ENCODE assay signal across 8 cellular contexts in genomic region chr11:112016765-112017356, GRCh38. TPM values are rescaled to one million over a fixed set of nuclear protein-coding genes. Genes with fewer than 3 reads are reported as not detected.
DNase-seq lines count a peak whose midpoint lies in the region; ATAC-seq, FAIRE-seq and TF ChIP-seq lines count a peak whose summit lies in the region.

No MANE protein-coding gene starts in this region.

- TF ChIP-seq POLR2A in GM12891 (IDR thresholded peaks at IDR 0.05; ENCODE audit: low read depth, low read length) = no peak

- no peaks in the 10 kb centered on the region for H3K27me3 ChIP-seq in OCI-LY3 (ENCODE audit: low read depth, low read length)
- H3K27me3 ChIP-seq in liver (ENCODE audit: control insufficient read depth in 4 of 4, insufficient read depth in 4 of 4, low read length in 3 of 4) = no peaks in the 10 kb centered on the region

- H3K9ac ChIP-seq in OCI-LY3 (ENCODE audit: low read length) = peak overlapping the region; percentile 60
- peak overlapping the region; percentile 3 to 29 for H3K9ac ChIP-seq in liver (ENCODE audit: low read depth in 1 of 2, low read length in 2 of 2)

- H3K27ac ChIP-seq in OCI-LY3 (ENCODE audit: low read length) = peak overlapping the region; percentile 84
- peak overlapping the region; percentile 76 to 96 for H3K27ac ChIP-seq in liver (ENCODE audit: low read depth in 1 of 2, low read length in 2 of 2)

- DNase-seq in GM12891 (ENCODE audit: insufficient read length, low spot score) (no peak), mesenteric fat pad (ENCODE audit: low spot score) (no peak), activated T-cell treated with anti-CD3 and anti-CD28 coated beads for 4 hours (no peak), cerebellum (ENCODE audit: low spot score) (no peak)
- DNase-seq in activated CD4-positive, CD25-positive, alpha-beta regulatory T cell (lab: John Stamatoyannopoulos, UW) = no peak

- peaks cover 33% of the 10 kb centered on the region for H3K4me1 ChIP-seq in OCI-LY3 (ENCODE audit: low read length)
- peaks cover 0 to 22% (median 16%) of the 10 kb centered on the region in 4 donors for H3K4me1 ChIP-seq in liver (ENCODE audit: control insufficient read depth in 4 of 4, insufficient read depth in 4 of 4, low read length in 3 of 4)

- TF ChIP-seq CTCF in OCI-LY3 (IDR thresholded peaks at IDR 0.05; ENCODE audit: low read depth, low read length) (no peak), liver (IDR thresholded peaks at IDR 0.05; ENCODE audit: low read depth, low read length, missing input control) (no peak)

- H4K20me1 ChIP-seq in OCI-LY3 (ENCODE audit: insufficient read depth, low read length) = no peaks in the 10 kb centered on the region

- FAIRE-seq in GM12891 (lab: Jason Lieb, UNC) = peak; percentile 87

- peak; percentile 43 for ATAC-seq in HG02642 (IDR thresholded peaks at IDR 0.05; ENCODE audit: poor library complexity, unreplicated experiment)

- H3K36me3 ChIP-seq in OCI-LY3 (replicated peaks; ENCODE audit: low read depth, low read length) = peaks cover 34% of the 10 kb centered on the region
- H3K36me3 ChIP-seq in liver (ENCODE audit: control insufficient read depth in 4 of 4, insufficient read depth in 3 of 4, low read depth in 1 of 4, low read length in 3 of 4) = peaks cover 0 to 18% (median 12%) of the 10 kb centered on the region in 4 donors

- peak overlapping the region; percentile 94 for H3K4me2 ChIP-seq in OCI-LY3 (ENCODE audit: low read length)

- H3K9me3 ChIP-seq in OCI-LY3 (ENCODE audit: insufficient read depth, low read length) = no peaks in the 10 kb centered on the region
- H3K9me3 ChIP-seq in liver (ENCODE audit: control insufficient read depth in 4 of 4, low read length in 3 of 4) = no peaks in the 10 kb centered on the region

- H2AFZ ChIP-seq in OCI-LY3 (ENCODE audit: low read depth, low read length) = no peak overlapping the region

- no peak for TF ChIP-seq RAD21 in liver (IDR thresholded peaks at IDR 0.05)

- H3K4me3 ChIP-seq in OCI-LY3 (ENCODE audit: low read length) (peak overlapping the region; percentile 70), liver (ENCODE audit: low read depth in 1 of 3, low read length in 3 of 3) (no peak overlapping the region)

- H3K79me2 ChIP-seq in OCI-LY3 (ENCODE audit: low read length) = no peaks in the 10 kb centered on the region

- WGBS in liver = 31% methylated on average over 1 of the region's 1 CpG

TF ChIP-seq in GM12891, 5 proteins besides CTCF, POLR2A, EP300 and RAD21:
- TF ChIP-seq POLR2AphosphoS5 (IDR thresholded peaks at IDR 0.05; ENCODE audit: low read depth, low read length) (no peak), POU2F2 (IDR thresholded peaks at IDR 0.05; ENCODE audit: low read depth, low read length) (no peak), TAF1 (IDR thresholded peaks at IDR 0.05; ENCODE audit: low read depth, low read length) (no peak), PAX5 (IDR thresholded peaks at IDR 0.05; ENCODE audit: insufficient read depth, low read length, severe bottlenecking) (no peak), SPI1 (IDR thresholded peaks at IDR 0.05; ENCODE audit: low read depth, low read length) (no peak)

TF ChIP-seq in liver, 16 proteins besides CTCF, POLR2A, EP300 and RAD21:
- no peak for TF ChIP-seq GABPA (IDR thresholded peaks at IDR 0.05 in 1 of 2, conservative IDR thresholded peaks at IDR 0.05 in 1 of 2)
- peak; percentile 14 for TF ChIP-seq TAF1 (conservative IDR thresholded peaks at IDR 0.05)
- peak; percentile 25 for TF ChIP-seq ATF3 (IDR thresholded peaks at IDR 0.05)
- TF ChIP-seq HNF4A (conservative IDR thresholded peaks at IDR 0.05) = peak in 1 of 2 donors; percentile 17
- TF ChIP-seq MAX (IDR thresholded peaks at IDR 0.05) = no peak
- TF ChIP-seq ZBTB33 (IDR thresholded peaks at IDR 0.05) = no peak
- no peak for TF ChIP-seq HNF4G (IDR thresholded peaks at IDR 0.05)

RNA-seq across cellular contexts. Expression of gene DLAT, which starts 8.3 kb away (rescaled TPM):
- 20.2 TPM for polyA plus RNA-seq in GM12891 (2012; ENCODE audit: low read depth, missing spikeins)
- 10 to 100 TPM; 15.6 to 16.3 TPM for total RNA-seq in liver
- 10 to 100 TPM in 1 of 2 donors, 1 to 10 TPM in 1; 8.8 to 10.8 TPM for polyA plus RNA-seq in liver
- total RNA-seq in mesenteric fat pad = 77.7 TPM
- total RNA-seq in cerebellum = 34.8 TPM

RNA-seq across cellular contexts. Expression of gene PIH1D2, which starts 57.0 kb away (rescaled TPM):
- 1.2 TPM for polyA plus RNA-seq in GM12891 (2012; ENCODE audit: low read depth, missing spikeins)
- total RNA-seq in liver (under 1 TPM; 0.25 to 0.42 TPM), mesenteric fat pad (1.5 TPM), cerebellum (3.4 TPM)
- under 1 TPM; 0.43 to 0.52 TPM for polyA plus RNA-seq in liver

RNA-seq across cellular contexts. Expression of gene NKAPD1, which starts 57.2 kb away (rescaled TPM):
- 19.7 TPM for polyA plus RNA-seq in GM12891 (2012; ENCODE audit: low read depth, missing spikeins)
- total RNA-seq in liver = 10 to 100 TPM in 1 of 2 donors, 1 to 10 TPM in 1; 7.3 to 11.2 TPM
- polyA plus RNA-seq in liver = 1 to 10 TPM; 5.3 to 7.6 TPM
- total RNA-seq in mesenteric fat pad = 13.6 TPM
- total RNA-seq in cerebellum = 24.1 TPM
